1 cellular context compared by ENCODE assay signal in genomic region chr4:189940178-189941004, GRCh38.
TF ChIP-seq lines count a peak whose summit lies in the region.

TSS of gene FRG1 (plus strand) at chr4:189940872. CDS start at chr4:189941010, 138 bp downstream.

TF ChIP-seq in HepG2, 621 proteins besides CTCF, POLR2A, EP300 and RAD21 (continued from another document and continues in another):
- no peak for TF ChIP-seq PBX3 (CRISPR knock-in tag; IDR thresholded peaks at IDR 0.05; ENCODE audit: borderline replicate concordance)
- no peak for TF ChIP-seq NCOA5 (CRISPR knock-in tag; IDR thresholded peaks at IDR 0.05)
- no peak for TF ChIP-seq SNAPC4 (CRISPR knock-in tag; IDR thresholded peaks at IDR 0.05)
- TF ChIP-seq RBM22 (optimal IDR thresholded peaks at IDR 0.05; ENCODE audit: low read length): no peak
- TF ChIP-seq MTF1 (CRISPR knock-in tag; IDR thresholded peaks at IDR 0.05): no peak
- no peak for TF ChIP-seq TRIM24 (CRISPR knock-in tag; IDR thresholded peaks at IDR 0.05)
- TF ChIP-seq HNRNPUL1 (IDR thresholded peaks at IDR 0.05; ENCODE audit: low read depth, low read length): no peak
- TF ChIP-seq ZFP36 (IDR thresholded peaks at IDR 0.05; ENCODE audit: borderline replicate concordance, low read depth, low read length, partially characterized antibody): no peak
- TF ChIP-seq NR2C2 (CRISPR knock-in tag; IDR thresholded peaks at IDR 0.05; ENCODE audit: borderline replicate concordance): peak; percentile 98
- TF ChIP-seq ZNF317 (CRISPR knock-in tag; IDR thresholded peaks at IDR 0.05): peak; percentile 70
- peak; percentile 40; the same call in 1 of the 2 replicates for TF ChIP-seq ZNF567 (CRISPR knock-in tag; IDR thresholded peaks at IDR 0.05; ENCODE audit: borderline replicate concordance)
- peak; percentile 93 for TF ChIP-seq TBX2 (CRISPR knock-in tag; IDR thresholded peaks at IDR 0.05; ENCODE audit: borderline replicate concordance)
- no peak for TF ChIP-seq PAWR (CRISPR knock-in tag; IDR thresholded peaks at IDR 0.05; ENCODE audit: borderline replicate concordance)
- TF ChIP-seq DPF2 (CRISPR knock-in tag; IDR thresholded peaks at IDR 0.05; ENCODE audit: borderline replicate concordance, low read depth): no peak
- no peak for TF ChIP-seq ZNF496 (CRISPR knock-in tag; IDR thresholded peaks at IDR 0.05; ENCODE audit: insufficient replicate concordance)
- no peak for TF ChIP-seq RORA (CRISPR knock-in tag; IDR thresholded peaks at IDR 0.05)
- peak; percentile 93 for TF ChIP-seq IRF2 (CRISPR knock-in tag; IDR thresholded peaks at IDR 0.05)
- no peak for TF ChIP-seq CAMTA2 (CRISPR knock-in tag; IDR thresholded peaks at IDR 0.05; ENCODE audit: borderline replicate concordance)
- TF ChIP-seq CREBL2 (CRISPR knock-in tag; IDR thresholded peaks at IDR 0.05; ENCODE audit: borderline replicate concordance): peak; percentile 31; the same call in 1 of the 2 replicates
- TF ChIP-seq ETS1 (CRISPR knock-in tag; IDR thresholded peaks at IDR 0.05): peak; percentile 82; the same call in 1 of the 2 replicates
- peak; percentile 72 for TF ChIP-seq AGO1 (IDR thresholded peaks at IDR 0.05; ENCODE audit: low read depth, low read length, poor library complexity, severe bottlenecking)
- peak; percentile 94 for TF ChIP-seq ERF (CRISPR knock-in tag; IDR thresholded peaks at IDR 0.05)
- no peak; the same call in 1 of the 2 replicates for TF ChIP-seq SMYD3 (CRISPR knock-in tag; IDR thresholded peaks at IDR 0.05)
- TF ChIP-seq ZNF44 (CRISPR knock-in tag; IDR thresholded peaks at IDR 0.05): peak; percentile 68
- peak; percentile 100 for TF ChIP-seq ZMYM4 (CRISPR knock-in tag; IDR thresholded peaks at IDR 0.05)
- TF ChIP-seq PTBP1 (IDR thresholded peaks at IDR 0.05; ENCODE audit: low read depth, low read length, poor library complexity, severe bottlenecking): no peak
- TF ChIP-seq HES4 (CRISPR knock-in tag; IDR thresholded peaks at IDR 0.05; ENCODE audit: borderline replicate concordance): peak; percentile 72; the same call in 1 of the 2 replicates
- TF ChIP-seq ZFY (CRISPR knock-in tag; IDR thresholded peaks at IDR 0.05): peak; percentile 71
- TF ChIP-seq ZNF333 (CRISPR knock-in tag; IDR thresholded peaks at IDR 0.05; ENCODE audit: borderline replicate concordance): no peak
- TF ChIP-seq U2AF2 (IDR thresholded peaks at IDR 0.05; ENCODE audit: low read depth, low read length): no peak
- peak; percentile 89; the same call in 1 of the 2 replicates for TF ChIP-seq REPIN1 (CRISPR knock-in tag; IDR thresholded peaks at IDR 0.05; ENCODE audit: borderline replicate concordance, low read depth)
- peak; percentile 96 for TF ChIP-seq ZNF792 (CRISPR knock-in tag; IDR thresholded peaks at IDR 0.05)
- peak; percentile 96 for TF ChIP-seq ZNF337 (CRISPR knock-in tag; IDR thresholded peaks at IDR 0.05; ENCODE audit: borderline replicate concordance, low read depth)
- peak; percentile 96 for TF ChIP-seq SALL2 (CRISPR knock-in tag; IDR thresholded peaks at IDR 0.05)
- TF ChIP-seq ZNF83 (CRISPR knock-in tag; IDR thresholded peaks at IDR 0.05; ENCODE audit: borderline replicate concordance): no peak
- peak; percentile 90 for TF ChIP-seq DNMT1 (CRISPR knock-in tag; IDR thresholded peaks at IDR 0.05)
- TF ChIP-seq NR2F1 (CRISPR knock-in tag; IDR thresholded peaks at IDR 0.05): no peak
- TF ChIP-seq ARID2 (CRISPR knock-in tag; IDR thresholded peaks at IDR 0.05; ENCODE audit: borderline replicate concordance): no peak
- no peak; the same call in none of the 2 replicates for TF ChIP-seq ZNF138 (CRISPR knock-in tag; IDR thresholded peaks at IDR 0.05; ENCODE audit: low read depth)
- TF ChIP-seq CBX5 (CRISPR knock-in tag; IDR thresholded peaks at IDR 0.05; ENCODE audit: borderline replicate concordance): peak; percentile 58; the same call in 1 of the 2 replicates
- TF ChIP-seq XRCC5 (optimal IDR thresholded peaks at IDR 0.05; ENCODE audit: low read length): peak; percentile 98
- TF ChIP-seq BATF2 (CRISPR knock-in tag; IDR thresholded peaks at IDR 0.05): peak; percentile 81
- TF ChIP-seq MXI1 (IDR thresholded peaks at IDR 0.05; ENCODE audit: borderline replicate concordance, low read depth, low read length): peak; percentile 85; the same call in 2 of the 3 replicates
- TF ChIP-seq HNRNPL (IDR thresholded peaks at IDR 0.05; ENCODE audit: low read depth, low read length): no peak
- no peak for TF ChIP-seq ZNF629 (CRISPR knock-in tag; conservative IDR thresholded peaks at IDR 0.05)
- no peak for TF ChIP-seq ZNF367 (CRISPR knock-in tag; IDR thresholded peaks at IDR 0.05; ENCODE audit: borderline replicate concordance)
- peak; percentile 12; the same call in 1 of the 2 replicates for TF ChIP-seq ZNF431 (CRISPR knock-in tag; IDR thresholded peaks at IDR 0.05; ENCODE audit: borderline replicate concordance, low read depth)
- no peak for TF ChIP-seq NCOR1 (IDR thresholded peaks at IDR 0.05; ENCODE audit: borderline replicate concordance, low read length)
- no peak for TF ChIP-seq ZBTB7A (CRISPR knock-in tag; IDR thresholded peaks at IDR 0.05)
- TF ChIP-seq SP140L (CRISPR knock-in tag; IDR thresholded peaks at IDR 0.05; ENCODE audit: borderline replicate concordance): no peak
- TF ChIP-seq PCBP2 (optimal IDR thresholded peaks at IDR 0.05; ENCODE audit: low read depth, low read length, poor library complexity, severe bottlenecking): no peak
- peak; percentile 72; the same call in 1 of the 2 replicates for TF ChIP-seq SAFB2 (CRISPR knock-in tag; IDR thresholded peaks at IDR 0.05; ENCODE audit: borderline replicate concordance, low read depth)
- TF ChIP-seq GATAD1 (CRISPR knock-in tag; IDR thresholded peaks at IDR 0.05): peak; percentile 94
- peak; percentile 99 for TF ChIP-seq ZGPAT (CRISPR knock-in tag; IDR thresholded peaks at IDR 0.05)
- no peak for TF ChIP-seq TCF12 (IDR thresholded peaks at IDR 0.05)
- no peak for TF ChIP-seq TCF12 (CRISPR knock-in tag; IDR thresholded peaks at IDR 0.05)
- no peak for TF ChIP-seq ZC3H4 (CRISPR knock-in tag; IDR thresholded peaks at IDR 0.05; ENCODE audit: borderline replicate concordance)
- TF ChIP-seq HMGXB4 (CRISPR knock-in tag; IDR thresholded peaks at IDR 0.05; ENCODE audit: borderline replicate concordance in 1 of 2, low read depth in 1 of 2): peak; percentile 95 to 98
- TF ChIP-seq ZNF225 (CRISPR knock-in tag; IDR thresholded peaks at IDR 0.05): peak; percentile 42; the same call in 1 of the 2 replicates
- TF ChIP-seq ZNF350 (CRISPR knock-in tag; IDR thresholded peaks at IDR 0.05; ENCODE audit: borderline replicate concordance, low read depth): peak; percentile 93
- no peak for TF ChIP-seq ZNF460 (CRISPR knock-in tag; IDR thresholded peaks at IDR 0.05; ENCODE audit: borderline replicate concordance)
- 0 out of 2 replicates have a peak, but pooled peaks have one; percentile 59 for TF ChIP-seq SATB2 (CRISPR knock-in tag; IDR thresholded peaks at IDR 0.05)
- peak; percentile 79 for TF ChIP-seq RBFOX2 (IDR thresholded peaks at IDR 0.05; ENCODE audit: low read depth, low read length)
- TF ChIP-seq ZNF709 (CRISPR knock-in tag; IDR thresholded peaks at IDR 0.05): peak; percentile 94
- TF ChIP-seq JUNB (CRISPR knock-in tag; IDR thresholded peaks at IDR 0.05; ENCODE audit: borderline replicate concordance): no peak
- TF ChIP-seq ZNF615 (CRISPR knock-in tag; IDR thresholded peaks at IDR 0.05; ENCODE audit: borderline replicate concordance): no peak
